Comparison of ENCODE assay signal across 9 cellular contexts in genomic region chr15:75104804-75105557, GRCh38.
DNase-seq lines count a peak whose midpoint lies in the region; ATAC-seq and TF ChIP-seq lines count a peak whose summit lies in the region.
"Had no signal": no experiment of that assay in that cellular context is flagged by ENCODE, and none has a peak within 500 bp of the region (broad histone marks: within the 10 kb centered on the region; RNA-seq: fewer than 3 reads in every experiment).

No MANE protein-coding gene starts in this region.

- peaks cover 3% of the 10 kb centered on the region for H3F3A ChIP-seq in PC-3 (ENCODE audit: low read length, unreplicated experiment)

- TF ChIP-seq CTCF in PC-3 (conservative IDR thresholded peaks at IDR 0.05; ENCODE audit: low read depth, low read length) (no peak), MCF 10A (IDR thresholded peaks at IDR 0.05; ENCODE audit: unreplicated experiment) (no peak), liver (IDR thresholded peaks at IDR 0.05; ENCODE audit: low read depth, low read length, missing input control) (no peak)

- TF ChIP-seq RAD21 in liver (IDR thresholded peaks at IDR 0.05): peak in 1 of 2 donors; percentile 27

- peaks cover 30% of the 10 kb centered on the region for H3K4me1 Mint-ChIP-seq in activated T-cell treated with anti-CD3 and anti-CD28 coated beads, Interleukin-2, amount 50 U/mL, for 24 hours (ENCODE audit: low read depth)
- peaks cover 35% of the 10 kb centered on the region for H3K4me1 Mint-ChIP-seq in MCF 10A (ENCODE audit: insufficient read depth, unreplicated experiment)

- CTCF ChIA-PET in PC-3 (lab: Charles Lee) (interaction anchor here (0.6 to 1.2 kb wide), 2 partner anchors 38 to 288 kb away, joined by 3 read pairs; no protein-coding TSS in a partner anchor), MCF 10A (lab: Yijun Ruan, JAX) (interaction anchor here (0.7 kb wide), 1 partner anchor 1182 kb away, joined by 4 read pairs; no protein-coding TSS in a partner anchor)

- H2AFZ ChIP-seq in PC-3 (ENCODE audit: low read length): no peak overlapping the region

- ATAC-seq in HG02981 (IDR thresholded peaks at IDR 0.05; ENCODE audit: unreplicated experiment): peak; percentile 42
- peak; percentile 88 for ATAC-seq in PC-3
- ATAC-seq in aorta (ENCODE audit: low FRiP score): peak; percentile 62

- no peaks in the 10 kb centered on the region for H3K9me2 ChIP-seq in PC-3 (replicated peaks; ENCODE audit: low read length)

- peak overlapping the region; percentile 92 for H3K27ac ChIP-seq in PC-3 (ENCODE audit: low read length)
- H3K27ac ChIP-seq in liver (ENCODE audit: low read depth in 1 of 2, low read length in 2 of 2): peak overlapping the region in 1 of 2 donors; percentile 59
- no peak overlapping the region for H3K27ac ChIP-seq in aorta (ENCODE audit: low read depth in 1 of 2, low read length in 2 of 2)
- H3K27ac ChIP-seq: tibial artery had no signal

- BruUV-seq in PC-3 (replicated peaks; lab: Mats Ljungman, UMichigan): no TSS peak
- no TSS peak for BruUV-seq in MCF 10A (replicated peaks; lab: Mats Ljungman, UMichigan)

- H3K27me3 ChIP-seq in PC-3 (ENCODE audit: low read length): no peaks in the 10 kb centered on the region
- H3K27me3 ChIP-seq in liver (ENCODE audit: control insufficient read depth in 4 of 4, insufficient read depth in 4 of 4, low read length in 3 of 4): no peaks in the 10 kb centered on the region
- H3K27me3 ChIP-seq in aorta (ENCODE audit: control insufficient read depth in 1 of 2, insufficient read depth in 2 of 2, low read length in 1 of 2): no peaks in the 10 kb centered on the region
- H3K27me3 ChIP-seq: tibial artery had no signal

- H3K79me2 ChIP-seq in PC-3 (ENCODE audit: low read length): no peaks in the 10 kb centered on the region

- peak overlapping the region; percentile 47 for H3K27ac Mint-ChIP-seq in activated T-cell treated with anti-CD3 and anti-CD28 coated beads, Interleukin-2, amount 50 U/mL, for 24 hours
- peak overlapping the region; percentile 61 for H3K27ac Mint-ChIP-seq in MCF 10A (ENCODE audit: low read depth, unreplicated experiment)

- H3K9ac ChIP-seq in PC-3 (ENCODE audit: low read length) (peak overlapping the region; percentile 60), liver (ENCODE audit: low read depth in 1 of 2, low read length in 2 of 2) (no peak overlapping the region)

- no peaks in the 10 kb centered on the region for H3K9me3 Mint-ChIP-seq in activated T-cell treated with anti-CD3 and anti-CD28 coated beads, Interleukin-2, amount 50 U/mL, for 24 hours
- H3K9me3 Mint-ChIP-seq in MCF 10A (ENCODE audit: unreplicated experiment): no peaks in the 10 kb centered on the region

- H3K4me3 ChIP-seq in PC-3 (ENCODE audit: low read length): no peak overlapping the region
- H3K4me3 ChIP-seq in liver (ENCODE audit: low read depth in 1 of 3, low read length in 3 of 3): no peak overlapping the region
- H3K4me3 ChIP-seq in aorta (ENCODE audit: low read length in 2 of 2): no peak overlapping the region
- H3K4me3 ChIP-seq: tibial artery had no signal

- 70% methylated on average over 3 of the region's 3 CpGs for WGBS in liver
- 64 to 66% methylated on average over 3 of the region's 3 CpGs for WGBS in aorta, 2 donors

- H3K4me2 ChIP-seq in PC-3 (ENCODE audit: low read length): peak overlapping the region; percentile 47

- intact Hi-C loops in PC-3 (cut with micrococcal nuclease) (loop anchor here (5.0 kb wide), 1 partner anchor 97 kb away; the partner anchor contains the start of gene C15orf39), MCF 10A (cut with micrococcal nuclease) (loop anchor here (5.0 kb wide), 1 partner anchor 47 kb away; no protein-coding TSS in a partner anchor), aorta (cut with DNase I) (no loop called here)

- no peaks in the 10 kb centered on the region for H4K20me1 ChIP-seq in PC-3 (ENCODE audit: low read length)

- no peak for DNase-seq in activated T-cell treated with anti-CD3 and anti-CD28 coated beads, Interleukin-2, amount 50 U/mL, for 24 hours
- no peak for DNase-seq in activated T-cell treated with anti-CD3 and anti-CD28 coated beads, Interleukin-2, amount 50 U/mL, for 1 hour
- peak; percentile 99 for DNase-seq in PC-3
- peak; percentile 86 for DNase-seq in MCF 10A (ENCODE audit: unreplicated experiment)
- DNase-seq in aorta: peak in 1 of 2 donors; percentile 65
- no peak for DNase-seq in NCI-H2227 (lab: John Stamatoyannopoulos, UW; ENCODE audit: unreplicated experiment)

- H3K4me3 Mint-ChIP-seq in activated T-cell treated with anti-CD3 and anti-CD28 coated beads, Interleukin-2, amount 50 U/mL, for 24 hours: no peak overlapping the region
- no peak overlapping the region for H3K4me3 Mint-ChIP-seq in MCF 10A (ENCODE audit: unreplicated experiment)

- no peaks in the 10 kb centered on the region for H3K9me3 ChIP-seq in PC-3 (ENCODE audit: low read length)
- H3K9me3 ChIP-seq in liver (ENCODE audit: control insufficient read depth in 4 of 4, low read length in 3 of 4): no peaks in the 10 kb centered on the region
- H3K9me3 ChIP-seq in aorta (ENCODE audit: control insufficient read depth, low read length): no peaks in the 10 kb centered on the region
- H3K9me3 ChIP-seq: tibial artery had no signal

- H3K4me1 ChIP-seq in PC-3 (ENCODE audit: insufficient read depth, low read length): peaks cover 44% of the 10 kb centered on the region
- no peaks in the 10 kb centered on the region for H3K4me1 ChIP-seq in liver (ENCODE audit: control insufficient read depth in 4 of 4, insufficient read depth in 4 of 4, low read length in 3 of 4)
- H3K4me1 ChIP-seq in aorta (ENCODE audit: control insufficient read depth in 1 of 2, insufficient read depth in 2 of 2, low read length in 2 of 2): no peaks in the 10 kb centered on the region

- H3K36me3 ChIP-seq in PC-3 (ENCODE audit: low read depth, low read length): no peaks in the 10 kb centered on the region
- H3K36me3 ChIP-seq in liver (ENCODE audit: control insufficient read depth in 4 of 4, insufficient read depth in 3 of 4, low read depth in 1 of 4, low read length in 3 of 4): no peaks in the 10 kb centered on the region
- H3K36me3 ChIP-seq in aorta (ENCODE audit: control insufficient read depth in 1 of 2, insufficient read depth in 2 of 2, low read length in 1 of 2): no peaks in the 10 kb centered on the region
- H3K36me3 ChIP-seq: tibial artery had no signal

- no peaks in the 10 kb centered on the region for H3K36me3 Mint-ChIP-seq in activated T-cell treated with anti-CD3 and anti-CD28 coated beads, Interleukin-2, amount 50 U/mL, for 24 hours (ENCODE audit: low read depth)
- no peaks in the 10 kb centered on the region for H3K36me3 Mint-ChIP-seq in MCF 10A (ENCODE audit: insufficient read depth, unreplicated experiment)

- H3K27me3 Mint-ChIP-seq in activated T-cell treated with anti-CD3 and anti-CD28 coated beads, Interleukin-2, amount 50 U/mL, for 24 hours: peaks cover 15% of the 10 kb centered on the region
- no peaks in the 10 kb centered on the region for H3K27me3 Mint-ChIP-seq in MCF 10A (ENCODE audit: insufficient read depth, unreplicated experiment)

- POLR2A ChIA-PET in PC-3 (lab: Charles Lee; ENCODE audit: unreplicated experiment): no interaction called here
- POLR2A ChIA-PET in MCF 10A (lab: Yijun Ruan, JAX): interaction anchor here (0.6 to 4.6 kb wide), 4 partner anchors 22 to 101 kb away, joined by 3 to 18 read pairs (median 3); partner anchors contain the start of gene C15orf39

TF ChIP-seq in liver, 16 proteins besides CTCF, POLR2A, EP300 and RAD21:
- TF ChIP-seq JUND (IDR thresholded peaks at IDR 0.05) (peak; percentile 81 to 89), FOXA2 (IDR thresholded peaks at IDR 0.05) (no peak)

Comparison
In these comparisons a context has a peak if more than half of its experiments do, and no peak if none do; other contexts are left out.
1. DNase-seq: peak in PC-3 (single experiment) and MCF 10A (single experiment); none in activated T-cell treated with anti-CD3 and anti-CD28 coated beads, Interleukin-2, amount 50 U/mL, for 24 hours (single experiment), activated T-cell treated with anti-CD3 and anti-CD28 coated beads, Interleukin-2, amount 50 U/mL, for 1 hour (single experiment) and NCI-H2227 (single experiment).
2. intact Hi-C loops: an anchor here in PC-3 (5.0 kb wide) and MCF 10A (5.0 kb wide); none called in aorta.
3. Peak in every context shown above with its lines, with median percentiles within 50 percentile points of each other: ATAC-seq.